1 cellular context compared by ENCODE assay signal in the genomic region with DNA sequence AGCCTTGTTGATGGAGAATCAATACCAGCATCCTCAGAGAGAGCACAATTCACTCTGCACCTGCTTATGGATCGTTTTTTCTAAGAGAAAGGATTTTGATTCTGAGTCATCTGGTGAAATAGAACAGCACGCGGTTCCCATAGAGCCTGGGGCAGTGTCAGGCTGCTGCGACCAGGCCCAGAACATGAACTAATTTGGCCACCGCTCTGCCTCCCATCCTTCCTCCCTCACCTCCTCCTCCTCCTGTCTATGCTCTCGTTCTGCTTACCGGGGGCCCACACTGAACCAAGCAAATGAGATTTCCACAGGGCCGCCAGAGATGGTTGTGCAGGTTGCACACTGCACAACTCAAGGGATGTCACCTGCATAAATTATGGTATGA.
TF ChIP-seq lines count a peak whose summit lies in the region.

No MANE protein-coding gene starts in this region.

TF ChIP-seq in GM12878, 131 proteins besides CTCF, POLR2A, EP300 and RAD21 (continued from another document):
- TF ChIP-seq ZSCAN29 (IDR thresholded peaks at IDR 0.05) = no peak
TF ChIP-seq in GM12878: peak in this region for 1.
